Comparison of ENCODE assay signal across 9 cellular contexts in the genomic region with DNA sequence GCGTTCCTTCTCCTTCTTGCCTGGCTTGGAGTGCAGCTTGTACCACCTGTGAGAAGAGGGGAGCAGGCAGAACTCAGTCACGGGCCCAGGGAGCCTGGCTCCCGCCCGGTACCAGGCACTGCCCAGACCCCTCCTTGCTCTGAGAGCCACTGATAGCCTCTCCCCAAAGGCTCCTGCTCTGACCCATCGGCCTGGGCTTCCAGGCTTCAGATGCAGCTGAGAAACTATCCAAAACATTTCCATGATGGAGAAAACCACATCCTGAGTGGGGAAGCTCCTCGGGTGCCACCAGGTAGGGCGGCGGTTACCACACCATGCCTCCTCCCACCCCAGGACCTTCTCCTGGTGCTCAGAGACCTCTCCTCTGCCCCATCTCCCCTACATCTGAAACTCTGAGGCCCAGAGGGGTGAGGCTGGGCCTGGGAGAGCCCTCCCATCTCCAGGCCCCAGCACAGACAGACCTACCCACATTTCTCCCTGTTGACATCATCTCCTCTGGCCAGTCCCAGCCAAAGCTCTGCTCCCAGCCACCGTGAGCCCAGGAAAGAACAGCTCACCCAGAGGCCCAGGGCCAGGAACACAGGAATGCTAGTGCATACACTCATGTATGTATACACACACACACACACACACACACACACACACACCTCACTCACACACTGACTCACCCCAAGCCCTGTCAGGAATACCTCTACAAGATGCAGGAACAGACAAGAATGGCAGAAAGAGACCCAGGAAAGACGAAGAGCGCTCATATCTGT. TPM values are rescaled to one million over a fixed set of nuclear protein-coding genes. Genes with fewer than 3 reads are reported as not detected.
DNase-seq lines count a peak whose midpoint lies in the region; ATAC-seq and TF ChIP-seq lines count a peak whose summit lies in the region.
"Had no signal": no experiment of that assay in that cellular context is flagged by ENCODE, and none has a peak within 500 bp of the region (broad histone marks: within the 10 kb centered on the region; RNA-seq: fewer than 3 reads in every experiment).

No MANE protein-coding gene starts in this region.

- intact Hi-C loops in Calu3 (cut with micrococcal nuclease; ENCODE audit: unreplicated experiment) (no loop called here), psoas muscle (cut with DNase I) (loop anchor here in 1 of 2 donors (5.0 kb wide), 1 partner anchor 92 kb away; no protein-coding TSS in a partner anchor), head of caudate nucleus (cut with DNase I) (loop anchor here (5.0 to 10.0 kb wide), 2 partner anchors 73 to 195 kb away; no protein-coding TSS in a partner anchor)

- TF ChIP-seq CTCF in Calu3 (IDR thresholded peaks at IDR 0.05; ENCODE audit: unreplicated experiment) = no peak
- no peak for TF ChIP-seq CTCF in gastroesophageal sphincter (IDR thresholded peaks at IDR 0.05)
- no peak for TF ChIP-seq CTCF in psoas muscle (IDR thresholded peaks at IDR 0.05)

- WGBS in gastroesophageal sphincter (ENCODE audit: low coverage in 1 of 2), 2 donors = 72 to 81% methylated on average over 3 to 6 of the region's 11 CpGs
- WGBS in psoas muscle, 3 donors = 82 to 85% (median 83%) methylated on average over 11 of the region's 11 CpGs

- no peak overlapping the region for H2AFZ ChIP-seq in Karpas-422 (ENCODE audit: low read length)

- no peak overlapping the region for H3K4me3 ChIP-seq in gastroesophageal sphincter
- H3K4me3 ChIP-seq in psoas muscle = no peak overlapping the region
- no peak overlapping the region for H3K4me3 ChIP-seq in Karpas-422 (ENCODE audit: low read length)

- no peaks in the 10 kb centered on the region for H3K9me3 Mint-ChIP-seq in Calu3 (ENCODE audit: low read depth, unreplicated experiment)

- H3K27ac Mint-ChIP-seq in Calu3 (ENCODE audit: unreplicated experiment) (no peak overlapping the region), T-helper 17 cell (peak overlapping the region; percentile 19)

- BruUV-seq in Calu3 (replicated peaks; lab: Mats Ljungman, UMichigan) = no TSS peak

- H3K79me2 ChIP-seq in Karpas-422 (ENCODE audit: low read length) = no peaks in the 10 kb centered on the region

- no peak for TF ChIP-seq EP300 in gastroesophageal sphincter (IDR thresholded peaks at IDR 0.05)

- H4K20me1 ChIP-seq in Karpas-422 (ENCODE audit: insufficient read depth, low read depth, low read length) = no peaks in the 10 kb centered on the region

- peak overlapping the region in 3 of 4 donors; percentile 58 to 72 (median 66) for H3K27ac ChIP-seq in gastroesophageal sphincter
- no peak overlapping the region for H3K27ac ChIP-seq in psoas muscle
- no peak overlapping the region for H3K27ac ChIP-seq in Karpas-422 (ENCODE audit: low read length)

- H3K9ac ChIP-seq in Karpas-422 (ENCODE audit: low read length) = no peak overlapping the region

- H3K36me3 Mint-ChIP-seq in Calu3 (ENCODE audit: insufficient read depth, unreplicated experiment) (peaks cover 4% of the 10 kb centered on the region), T-helper 17 cell (ENCODE audit: low read depth) (no peaks in the 10 kb centered on the region)

- H3K36me3 ChIP-seq in gastroesophageal sphincter (peaks cover 0 to 30% of the 10 kb centered on the region in 2 donors), psoas muscle (ENCODE audit: insufficient read depth in 1 of 2, low read depth in 1 of 2) (peaks cover 0 to 30% of the 10 kb centered on the region in 2 donors), Karpas-422 (ENCODE audit: insufficient read depth, low read length) (no peaks in the 10 kb centered on the region)

- no peak for TF ChIP-seq POLR2A in gastroesophageal sphincter (IDR thresholded peaks at IDR 0.05)

- ATAC-seq in T-helper 17 cell (no peak), gastroesophageal sphincter (peak; percentile 84), psoas muscle (peak; percentile 30 to 64 (median 48)), HG03175 (IDR thresholded peaks at IDR 0.05; ENCODE audit: unreplicated experiment) (no peak)

- CTCF ChIA-PET in Calu3 (lab: Charles Lee) = interaction anchor here (1.0 to 1.2 kb wide), 2 partner anchors 22 to 88 kb away, joined by 4 to 8 read pairs; no protein-coding TSS in a partner anchor

- DNase-seq in Calu3 (peak; percentile 67), T-helper 17 cell (no peak), psoas muscle (peak in 1 of 2 donors; percentile 58), head of caudate nucleus (no peak), SKM-1 (lab: John Stamatoyannopoulos, UW; ENCODE audit: unreplicated experiment) (no peak), Karpas-422 (no peak)
- DNase-seq: MV-4-11 had no signal

- H3K4me1 ChIP-seq in gastroesophageal sphincter (peaks cover 0 to 72% (median 13%) of the 10 kb centered on the region in 3 donors), psoas muscle (peaks cover 10% of the 10 kb centered on the region), Karpas-422 (ENCODE audit: low read length) (no peaks in the 10 kb centered on the region)

- H3K9me3 ChIP-seq in T-helper 17 cell (ENCODE audit: control insufficient read depth, low read length, poor library complexity, severe bottlenecking) (no peaks in the 10 kb centered on the region), gastroesophageal sphincter (no peaks in the 10 kb centered on the region), psoas muscle (no peaks in the 10 kb centered on the region), Karpas-422 (ENCODE audit: low read length) (no peaks in the 10 kb centered on the region)

- H3K4me1 Mint-ChIP-seq in Calu3 (ENCODE audit: low read depth, unreplicated experiment) (peaks cover 34% of the 10 kb centered on the region), T-helper 17 cell (peaks cover 24% of the 10 kb centered on the region)

- H3K9me2 ChIP-seq in Karpas-422 (replicated peaks; ENCODE audit: insufficient read depth, low read length) = no peaks in the 10 kb centered on the region

- no peaks in the 10 kb centered on the region for H3K27me3 Mint-ChIP-seq in Calu3 (ENCODE audit: unreplicated experiment)
- no peaks in the 10 kb centered on the region for H3K27me3 Mint-ChIP-seq in T-helper 17 cell

- H3K4me3 Mint-ChIP-seq in Calu3 (ENCODE audit: low read depth, unreplicated experiment) (no peak overlapping the region), T-helper 17 cell (no peak overlapping the region)

- H3K27me3 ChIP-seq in gastroesophageal sphincter = no peaks in the 10 kb centered on the region
- H3K27me3 ChIP-seq in psoas muscle (ENCODE audit: insufficient read depth in 3 of 3, low read length in 2 of 3) = no peaks in the 10 kb centered on the region
- no peaks in the 10 kb centered on the region for H3K27me3 ChIP-seq in Karpas-422 (ENCODE audit: low read length)

- no peak overlapping the region for H3K4me2 ChIP-seq in Karpas-422 (ENCODE audit: low read depth, low read length, poor library complexity, severe bottlenecking)

RNA-seq across cellular contexts. Expression of gene SFXN5, which starts 17.9 kb away (rescaled TPM):
- 11.3 and 16.4 TPM in 2 replicates for total RNA-seq in Calu3 (2022)
- total RNA-seq in T-helper 17 cell = 10 to 100 TPM in 1 of 2 donors, 1 to 10 TPM in 1; 7.0 to 10.0 TPM
- total RNA-seq in gastroesophageal sphincter = 10 to 100 TPM in 1 of 4 donors, 1 to 10 TPM in 3; 5.7 to 11.8 (median 6.7) TPM
- total RNA-seq in psoas muscle = 10 to 100 TPM in 3 of 4 donors, 1 to 10 TPM in 1; 5.8 to 17.1 (median 12.8) TPM
- polyA plus RNA-seq in psoas muscle = 10 to 100 TPM in 1 of 3 donors, 1 to 10 TPM in 2; 5.1 to 12.7 (median 8.7) TPM
- 4.2 and 5.1 TPM in 2 replicates for total RNA-seq in Karpas-422 (2014; rRNA removed; shearing (Covaris generic); ENCODE audit: low replicate concordance)

RNA-seq across cellular contexts. Expression of gene RAB11FIP5, which starts 23.3 kb away (rescaled TPM):
- total RNA-seq in Calu3 (2022) = 20.2 and 27.1 TPM in 2 replicates
- 10 to 100 TPM; 13.1 to 19.4 TPM for total RNA-seq in T-helper 17 cell
- total RNA-seq in gastroesophageal sphincter = 10 to 100 TPM; 25.4 to 49.5 (median 29.4) TPM
- total RNA-seq in psoas muscle = 10 to 100 TPM; 20.9 to 24.2 (median 23.1) TPM
- polyA plus RNA-seq in psoas muscle = 10 to 100 TPM; 13.0 to 24.0 (median 23.9) TPM
- 0.14 TPM in 1 of 2 replicates, not detected in the other for total RNA-seq in Karpas-422 (2014; rRNA removed; shearing (Covaris generic); ENCODE audit: low replicate concordance)

Comparison
In these comparisons a context has a peak if more than half of its experiments do, and no peak if none do; other contexts are left out.
1. ATAC-seq: peak in gastroesophageal sphincter (single experiment) and psoas muscle (4 of 4); none in T-helper 17 cell (single experiment) and HG03175 (single experiment).
2. H3K27ac ChIP-seq: peak in gastroesophageal sphincter (3 of 4); none in psoas muscle (single experiment) and Karpas-422 (single experiment).
3. RNA of gene RAB11FIP5, which starts 23.3 kb away (total RNA-seq): 25.4 to 49.5 TPM in gastroesophageal sphincter, 20.9 to 24.2 TPM in psoas muscle, 20.2 to 27.1 TPM in Calu3 and 13.1 to 19.4 TPM in T-helper 17 cell; 0.14 TPM in Karpas-422; every median in the first group is over 10 times any median in the second.